13 cellular contexts compared by ENCODE assay signal in genomic region chr4:89410687-89411086, GRCh38.
DNase-seq lines count a peak whose midpoint lies in the region; ATAC-seq and TF ChIP-seq lines count a peak whose summit lies in the region.
"Had no signal": no experiment of that assay in that cellular context is flagged by ENCODE, and none has a peak within 500 bp of the region (broad histone marks: within the 10 kb centered on the region; RNA-seq: fewer than 3 reads in every experiment).

No MANE protein-coding gene starts in this region.

- TF ChIP-seq CTCF in mesothelial cell of epicardium (IDR thresholded peaks at IDR 0.05; ENCODE audit: unreplicated experiment): no peak

- H3K4me1 Mint-ChIP-seq in mesothelial cell of epicardium: peaks cover 13% of the 10 kb centered on the region

- ATAC-seq in HG03108 (IDR thresholded peaks at IDR 0.05; ENCODE audit: unreplicated experiment) (no peak), GM19467 (IDR thresholded peaks at IDR 0.05; ENCODE audit: unreplicated experiment) (no peak), HG03354 (IDR thresholded peaks at IDR 0.05; ENCODE audit: poor library complexity, severe bottlenecking, unreplicated experiment) (no peak)
- ATAC-seq: activated naive CD8-positive, alpha-beta T cell treated with anti-CD3 and anti-CD28 coated beads, Interleukin-2, amount 50 U/mL, for 24 hours had no signal

- H3K36me3 Mint-ChIP-seq in mesothelial cell of epicardium: no peaks in the 10 kb centered on the region

- DNase-seq in AG08396 (ENCODE audit: low spot score) (peak; percentile 5), LHCN-M2 (ENCODE audit: low read depth) (peak; percentile 74), dedifferentiated amniotic fluid mesenchymal stem cell (ENCODE audit: extremely low spot score) (peak; percentile 55), mesothelial cell of epicardium (ENCODE audit: low spot score in 2 of 2, unreplicated experiment in 2 of 2) (no peak)
- no peak for DNase-seq in central memory CD4-positive, alpha-beta T cell
- DNase-seq: activated CD4-positive, CD25-positive, alpha-beta regulatory T cell; activated naive CD8-positive, alpha-beta T cell treated with anti-CD3 and anti-CD28 coated beads, Interleukin-2, amount 50 U/mL, for 24 hours; effector memory CD4-positive, alpha-beta T cell; GOT3; transverse colon had no signal

- H3K4me3 Mint-ChIP-seq in mesothelial cell of epicardium: no peak overlapping the region
- H3K4me3 Mint-ChIP-seq: activated naive CD8-positive, alpha-beta T cell treated with anti-CD3 and anti-CD28 coated beads, Interleukin-2, amount 50 U/mL, for 24 hours had no signal

- no peaks in the 10 kb centered on the region for H3K27me3 Mint-ChIP-seq in mesothelial cell of epicardium (ENCODE audit: low read depth)
- H3K27me3 Mint-ChIP-seq: activated naive CD8-positive, alpha-beta T cell treated with anti-CD3 and anti-CD28 coated beads, Interleukin-2, amount 50 U/mL, for 24 hours had no signal

- peaks cover 9% of the 10 kb centered on the region for H3K9me3 Mint-ChIP-seq in mesothelial cell of epicardium

- H3K27ac Mint-ChIP-seq in mesothelial cell of epicardium: peak overlapping the region; percentile 35
- H3K27ac Mint-ChIP-seq: activated naive CD8-positive, alpha-beta T cell treated with anti-CD3 and anti-CD28 coated beads, Interleukin-2, amount 50 U/mL, for 24 hours had no signal

Comparison
In these comparisons a context has a peak if more than half of its experiments do, and no peak if none do; other contexts are left out.
1. DNase-seq: peak in AG08396 (single experiment), LHCN-M2 (single experiment) and dedifferentiated amniotic fluid mesenchymal stem cell (single experiment); none in mesothelial cell of epicardium (0 of 2) and central memory CD4-positive, alpha-beta T cell (single experiment).